ENCODE assay signal across 1 cellular context in genomic region chr2:264493-265468, GRCh38.
TF ChIP-seq lines count a peak whose summit lies in the region.

Gene ACP1 (plus strand): TSS chr2:264947. CDS start chr2:264965, 18 bp downstream.

TF ChIP-seq in HepG2, 621 proteins besides CTCF, POLR2A, EP300 and RAD21 (continued from another document and continues in another):
- TF ChIP-seq, protein P1, sequence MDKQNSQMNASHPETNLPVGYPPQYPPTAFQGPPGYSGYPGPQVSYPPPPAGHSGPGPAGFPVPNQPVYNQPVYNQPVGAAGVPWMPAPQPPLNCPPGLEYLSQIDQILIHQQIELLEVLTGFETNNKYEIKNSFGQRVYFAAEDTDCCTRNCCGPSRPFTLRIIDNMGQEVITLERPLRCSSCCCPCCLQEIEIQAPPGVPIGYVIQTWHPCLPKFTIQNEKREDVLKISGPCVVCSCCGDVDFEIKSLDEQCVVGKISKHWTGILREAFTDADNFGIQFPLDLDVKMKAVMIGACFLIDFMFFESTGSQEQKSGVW (CRISPR knock-in tag; IDR thresholded peaks at IDR 0.05; ENCODE audit: borderline replicate concordance) = no peak
- TF ChIP-seq MEF2D (CRISPR knock-in tag; IDR thresholded peaks at IDR 0.05) (peak; percentile 62; the same call in 1 of the 2 replicates), FOXP1 (IDR thresholded peaks at IDR 0.05) (no peak), FOXP1 (CRISPR knock-in tag; IDR thresholded peaks at IDR 0.05) (no peak), THAP11 (CRISPR knock-in tag; IDR thresholded peaks at IDR 0.05) (peak; percentile 89), ZNF225 (CRISPR knock-in tag; IDR thresholded peaks at IDR 0.05) (peak; percentile 94), SRSF1 (optimal IDR thresholded peaks at IDR 0.05; ENCODE audit: low read depth, low read length) (peak; percentile 53), ZKSCAN5 (CRISPR knock-in tag; IDR thresholded peaks at IDR 0.05) (no peak), CSRNP1 (CRISPR knock-in tag; IDR thresholded peaks at IDR 0.05) (peak; percentile 76; the same call in 1 of the 2 replicates), FOXO1 (CRISPR knock-in tag; IDR thresholded peaks at IDR 0.05) (no peak), ZIK1 (CRISPR knock-in tag; IDR thresholded peaks at IDR 0.05; ENCODE audit: borderline replicate concordance, low read depth) (peak; percentile 90), HNRNPUL1 (IDR thresholded peaks at IDR 0.05; ENCODE audit: low read depth, low read length) (no peak), ZFYVE20 (CRISPR knock-in tag; IDR thresholded peaks at IDR 0.05; ENCODE audit: borderline replicate concordance, low read depth) (no peak), AKAP8 (CRISPR knock-in tag; IDR thresholded peaks at IDR 0.05) (no peak), ZNF639 (CRISPR knock-in tag; conservative IDR thresholded peaks at IDR 0.05) (0 out of 2 replicates have a peak, but pooled peaks have one; percentile 43), ZNF138 (CRISPR knock-in tag; IDR thresholded peaks at IDR 0.05; ENCODE audit: low read depth) (peak; percentile 65; the same call in 1 of the 2 replicates), TBP (CRISPR knock-in tag; IDR thresholded peaks at IDR 0.05) (no peak), ETV6 (CRISPR knock-in tag; conservative IDR thresholded peaks at IDR 0.05) (no peak; the same call in 1 of the 2 replicates), BRF2 (CRISPR knock-in tag; IDR thresholded peaks at IDR 0.05) (no peak), MAF1 (CRISPR knock-in tag; IDR thresholded peaks at IDR 0.05; ENCODE audit: borderline replicate concordance) (no peak), CEBPG (CRISPR knock-in tag; IDR thresholded peaks at IDR 0.05) (peak; percentile 70), ZBTB21 (CRISPR knock-in tag; IDR thresholded peaks at IDR 0.05) (no peak; the same call in 1 of the 2 replicates), NFIC (IDR thresholded peaks at IDR 0.05; ENCODE audit: low read length) (no peak), KMT2B (CRISPR knock-in tag; IDR thresholded peaks at IDR 0.05) (no peak; the same call in none of the 2 replicates), ZNF367 (CRISPR knock-in tag; IDR thresholded peaks at IDR 0.05; ENCODE audit: borderline replicate concordance) (no peak), SMAD3 (CRISPR knock-in tag; IDR thresholded peaks at IDR 0.05) (peak; percentile 50; the same call in 1 of the 2 replicates), NR0B2 (CRISPR knock-in tag; IDR thresholded peaks at IDR 0.05) (peak; percentile 91), ZNF720 (CRISPR knock-in tag; IDR thresholded peaks at IDR 0.05) (no peak), HMG20B (CRISPR knock-in tag; conservative IDR thresholded peaks at IDR 0.05) (no peak), CHD2 (IDR thresholded peaks at IDR 0.05; ENCODE audit: low read depth, low read length) (no peak), ZSCAN9 (CRISPR knock-in tag; IDR thresholded peaks at IDR 0.05; ENCODE audit: borderline replicate concordance) (peak; percentile 34; the same call in 1 of the 2 replicates), MLX (CRISPR knock-in tag; IDR thresholded peaks at IDR 0.05) (peak; percentile 52; the same call in 1 of the 2 replicates)
- TF ChIP-seq, protein P2, sequence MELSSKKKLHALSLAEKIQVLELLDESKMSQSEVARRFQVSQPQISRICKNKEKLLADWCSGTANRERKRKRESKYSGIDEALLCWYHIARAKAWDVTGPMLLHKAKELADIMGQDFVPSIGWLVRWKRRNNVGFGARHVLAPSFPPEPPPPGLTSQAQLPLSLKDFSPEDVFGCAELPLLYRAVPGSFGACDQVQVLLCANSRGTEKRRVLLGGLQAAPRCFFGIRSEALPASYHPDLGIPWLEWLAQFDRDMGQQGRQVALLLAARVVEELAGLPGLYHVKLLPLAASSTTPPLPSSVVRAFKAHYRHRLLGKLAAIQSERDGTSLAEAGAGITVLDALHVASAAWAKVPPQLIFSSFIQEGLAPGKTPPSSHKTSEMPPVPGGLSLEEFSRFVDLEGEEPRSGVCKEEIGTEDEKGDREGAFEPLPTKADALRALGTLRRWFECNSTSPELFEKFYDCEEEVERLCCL (CRISPR knock-in tag; IDR thresholded peaks at IDR 0.05; ENCODE audit: borderline replicate concordance) = no peak
- TF ChIP-seq, protein P3, sequence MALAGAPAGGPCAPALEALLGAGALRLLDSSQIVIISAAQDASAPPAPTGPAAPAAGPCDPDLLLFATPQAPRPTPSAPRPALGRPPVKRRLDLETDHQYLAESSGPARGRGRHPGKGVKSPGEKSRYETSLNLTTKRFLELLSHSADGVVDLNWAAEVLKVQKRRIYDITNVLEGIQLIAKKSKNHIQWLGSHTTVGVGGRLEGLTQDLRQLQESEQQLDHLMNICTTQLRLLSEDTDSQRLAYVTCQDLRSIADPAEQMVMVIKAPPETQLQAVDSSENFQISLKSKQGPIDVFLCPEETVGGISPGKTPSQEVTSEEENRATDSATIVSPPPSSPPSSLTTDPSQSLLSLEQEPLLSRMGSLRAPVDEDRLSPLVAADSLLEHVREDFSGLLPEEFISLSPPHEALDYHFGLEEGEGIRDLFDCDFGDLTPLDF (CRISPR knock-in tag; IDR thresholded peaks at IDR 0.05) = peak; percentile 75; the same call in 1 of the 2 replicates
- TF ChIP-seq, protein P4, sequence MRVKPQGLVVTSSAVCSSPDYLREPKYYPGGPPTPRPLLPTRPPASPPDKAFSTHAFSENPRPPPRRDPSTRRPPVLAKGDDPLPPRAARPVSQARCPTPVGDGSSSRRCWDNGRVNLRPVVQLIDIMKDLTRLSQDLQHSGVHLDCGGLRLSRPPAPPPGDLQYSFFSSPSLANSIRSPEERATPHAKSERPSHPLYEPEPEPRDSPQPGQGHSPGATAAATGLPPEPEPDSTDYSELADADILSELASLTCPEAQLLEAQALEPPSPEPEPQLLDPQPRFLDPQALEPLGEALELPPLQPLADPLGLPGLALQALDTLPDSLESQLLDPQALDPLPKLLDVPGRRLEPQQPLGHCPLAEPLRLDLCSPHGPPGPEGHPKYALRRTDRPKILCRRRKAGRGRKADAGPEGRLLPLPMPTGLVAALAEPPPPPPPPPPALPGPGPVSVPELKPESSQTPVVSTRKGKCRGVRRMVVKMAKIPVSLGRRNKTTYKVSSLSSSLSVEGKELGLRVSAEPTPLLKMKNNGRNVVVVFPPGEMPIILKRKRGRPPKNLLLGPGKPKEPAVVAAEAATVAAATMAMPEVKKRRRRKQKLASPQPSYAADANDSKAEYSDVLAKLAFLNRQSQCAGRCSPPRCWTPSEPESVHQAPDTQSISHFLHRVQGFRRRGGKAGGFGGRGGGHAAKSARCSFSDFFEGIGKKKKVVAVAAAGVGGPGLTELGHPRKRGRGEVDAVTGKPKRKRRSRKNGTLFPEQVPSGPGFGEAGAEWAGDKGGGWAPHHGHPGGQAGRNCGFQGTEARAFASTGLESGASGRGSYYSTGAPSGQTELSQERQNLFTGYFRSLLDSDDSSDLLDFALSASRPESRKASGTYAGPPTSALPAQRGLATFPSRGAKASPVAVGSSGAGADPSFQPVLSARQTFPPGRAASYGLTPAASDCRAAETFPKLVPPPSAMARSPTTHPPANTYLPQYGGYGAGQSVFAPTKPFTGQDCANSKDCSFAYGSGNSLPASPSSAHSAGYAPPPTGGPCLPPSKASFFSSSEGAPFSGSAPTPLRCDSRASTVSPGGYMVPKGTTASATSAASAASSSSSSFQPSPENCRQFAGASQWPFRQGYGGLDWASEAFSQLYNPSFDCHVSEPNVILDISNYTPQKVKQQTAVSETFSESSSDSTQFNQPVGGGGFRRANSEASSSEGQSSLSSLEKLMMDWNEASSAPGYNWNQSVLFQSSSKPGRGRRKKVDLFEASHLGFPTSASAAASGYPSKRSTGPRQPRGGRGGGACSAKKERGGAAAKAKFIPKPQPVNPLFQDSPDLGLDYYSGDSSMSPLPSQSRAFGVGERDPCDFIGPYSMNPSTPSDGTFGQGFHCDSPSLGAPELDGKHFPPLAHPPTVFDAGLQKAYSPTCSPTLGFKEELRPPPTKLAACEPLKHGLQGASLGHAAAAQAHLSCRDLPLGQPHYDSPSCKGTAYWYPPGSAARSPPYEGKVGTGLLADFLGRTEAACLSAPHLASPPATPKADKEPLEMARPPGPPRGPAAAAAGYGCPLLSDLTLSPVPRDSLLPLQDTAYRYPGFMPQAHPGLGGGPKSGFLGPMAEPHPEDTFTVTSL (CRISPR knock-in tag; IDR thresholded peaks at IDR 0.05; ENCODE audit: borderline replicate concordance) = no peak
- TF ChIP-seq, protein P5, sequence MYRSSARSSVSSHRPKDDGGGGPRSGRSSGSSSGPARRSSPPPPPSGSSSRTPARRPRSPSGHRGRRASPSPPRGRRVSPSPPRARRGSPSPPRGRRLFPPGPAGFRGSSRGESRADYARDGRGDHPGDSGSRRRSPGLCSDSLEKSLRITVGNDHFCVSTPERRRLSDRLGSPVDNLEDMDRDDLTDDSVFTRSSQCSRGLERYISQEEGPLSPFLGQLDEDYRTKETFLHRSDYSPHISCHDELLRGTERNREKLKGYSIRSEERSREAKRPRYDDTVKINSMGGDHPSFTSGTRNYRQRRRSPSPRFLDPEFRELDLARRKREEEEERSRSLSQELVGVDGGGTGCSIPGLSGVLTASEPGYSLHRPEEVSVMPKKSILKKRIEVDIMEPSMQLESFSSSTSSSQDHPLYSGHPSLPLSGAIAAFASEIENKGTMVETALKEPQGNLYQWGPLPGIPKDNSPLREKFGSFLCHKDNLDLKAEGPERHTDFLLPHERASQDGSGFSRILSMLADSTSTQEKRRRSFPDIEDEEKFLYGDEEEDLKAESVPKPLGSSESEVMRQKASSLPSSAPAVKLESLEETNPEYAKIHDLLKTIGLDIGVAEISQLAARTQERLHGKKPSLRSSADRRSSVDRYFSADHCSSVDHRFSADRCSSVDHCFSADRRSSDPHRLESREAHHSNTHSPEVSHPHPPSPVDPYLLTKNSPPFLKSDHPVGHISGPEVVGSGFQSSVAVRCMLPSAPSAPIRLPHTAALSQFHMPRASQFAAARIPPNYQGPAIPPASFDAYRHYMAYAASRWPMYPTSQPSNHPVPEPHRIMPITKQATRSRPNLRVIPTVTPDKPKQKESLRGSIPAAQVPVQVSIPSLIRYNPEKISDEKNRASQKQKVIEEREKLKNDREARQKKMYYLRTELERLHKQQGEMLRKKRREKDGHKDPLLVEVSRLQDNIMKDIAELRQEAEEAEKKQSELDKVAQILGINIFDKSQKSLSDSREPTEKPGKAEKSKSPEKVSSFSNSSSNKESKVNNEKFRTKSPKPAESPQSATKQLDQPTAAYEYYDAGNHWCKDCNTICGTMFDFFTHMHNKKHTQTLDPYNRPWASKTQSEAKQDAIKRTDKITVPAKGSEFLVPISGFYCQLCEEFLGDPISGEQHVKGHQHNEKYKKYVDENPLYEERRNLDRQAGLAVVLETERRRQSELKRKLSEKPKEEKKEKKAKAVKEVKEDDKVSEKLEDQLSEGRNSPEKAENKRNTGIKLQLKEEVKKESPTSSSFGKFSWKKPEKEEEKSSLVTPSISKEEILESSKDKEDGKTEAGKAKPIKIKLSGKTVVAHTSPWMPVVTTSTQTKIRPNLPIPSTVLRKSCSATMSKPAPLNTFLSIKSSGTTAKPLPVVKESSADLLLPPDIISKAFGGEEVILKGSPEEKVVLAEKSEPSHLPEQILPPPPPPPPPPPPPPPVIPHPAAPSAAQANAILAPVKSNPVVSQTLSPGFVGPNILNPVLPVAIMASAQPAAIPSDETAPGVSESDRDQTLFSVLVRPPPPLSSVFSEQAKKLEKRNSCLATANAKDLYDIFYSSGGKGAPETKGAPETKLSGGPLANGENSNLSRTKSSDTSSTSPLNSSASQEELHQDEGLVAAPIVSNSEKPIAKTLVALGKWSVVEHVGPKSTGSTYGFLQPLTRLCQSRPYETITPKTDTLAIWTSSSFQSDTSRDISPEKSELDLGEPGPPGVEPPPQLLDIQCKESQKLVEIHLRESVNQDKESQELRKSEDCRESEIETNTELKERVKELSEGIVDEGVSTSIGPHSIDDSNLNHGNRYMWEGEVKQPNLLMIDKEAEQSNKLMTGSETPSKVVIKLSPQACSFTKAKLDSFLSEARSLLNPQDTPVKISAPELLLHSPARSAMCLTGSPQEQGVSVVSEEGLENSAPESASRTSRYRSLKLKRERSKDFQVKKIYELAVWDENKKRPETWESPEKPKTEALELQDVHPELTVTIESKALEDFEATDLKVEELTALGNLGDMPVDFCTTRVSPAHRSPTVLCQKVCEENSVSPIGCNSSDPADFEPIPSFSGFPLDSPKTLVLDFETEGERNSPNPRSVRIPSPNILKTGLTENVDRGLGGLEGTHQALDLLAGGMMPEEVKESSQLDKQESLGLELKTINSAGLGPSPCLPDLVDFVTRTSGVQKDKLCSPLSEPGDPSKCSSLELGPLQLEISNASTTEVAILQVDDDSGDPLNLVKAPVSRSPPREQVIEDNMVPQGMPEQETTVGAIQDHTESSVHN (CRISPR knock-in tag; IDR thresholded peaks at IDR 0.05) = peak; percentile 74; the same call in 1 of the 2 replicates
